Comparison of ENCODE assay signal across 1 cellular context in the genomic region with DNA sequence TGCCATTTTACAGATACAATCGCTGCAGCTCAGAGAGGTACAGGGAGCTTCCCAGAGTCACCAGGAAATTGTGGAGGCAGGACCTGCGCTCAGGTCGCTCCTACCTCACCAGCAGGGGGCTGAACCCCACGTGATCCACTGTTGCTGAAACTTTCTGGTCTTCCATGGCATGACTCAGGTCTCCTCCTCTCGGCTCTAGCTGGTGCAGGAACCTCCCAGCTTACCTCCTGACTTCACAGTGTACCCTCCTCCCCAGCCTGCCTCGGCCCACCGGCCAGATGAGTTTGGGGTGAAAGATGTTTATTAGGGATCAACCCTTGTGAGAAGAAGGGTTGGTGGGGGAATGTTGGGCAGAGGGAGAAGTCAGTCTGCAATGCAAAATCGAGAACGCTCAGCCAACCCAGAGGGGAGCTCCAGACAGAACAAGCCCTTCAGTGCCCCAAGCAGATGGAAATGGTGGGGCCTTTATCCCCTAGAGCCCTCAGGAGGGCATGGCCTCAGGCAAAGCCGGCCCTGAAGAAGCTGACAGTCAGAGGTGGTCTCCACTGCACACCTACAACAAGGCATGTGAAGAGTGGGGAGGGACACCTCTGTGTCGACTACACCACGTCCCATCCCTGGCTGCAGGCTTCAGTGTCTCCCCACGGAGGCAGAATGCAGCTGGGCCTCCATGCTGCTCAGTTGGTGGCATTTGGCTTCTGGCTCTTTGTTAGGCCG.
TF ChIP-seq lines count a peak whose summit lies in the region.

No MANE protein-coding gene starts in this region.

TF ChIP-seq in WTC11, 78 proteins besides CTCF, POLR2A, EP300 and RAD21 (continued from another document):
- TF ChIP-seq, protein P1, sequence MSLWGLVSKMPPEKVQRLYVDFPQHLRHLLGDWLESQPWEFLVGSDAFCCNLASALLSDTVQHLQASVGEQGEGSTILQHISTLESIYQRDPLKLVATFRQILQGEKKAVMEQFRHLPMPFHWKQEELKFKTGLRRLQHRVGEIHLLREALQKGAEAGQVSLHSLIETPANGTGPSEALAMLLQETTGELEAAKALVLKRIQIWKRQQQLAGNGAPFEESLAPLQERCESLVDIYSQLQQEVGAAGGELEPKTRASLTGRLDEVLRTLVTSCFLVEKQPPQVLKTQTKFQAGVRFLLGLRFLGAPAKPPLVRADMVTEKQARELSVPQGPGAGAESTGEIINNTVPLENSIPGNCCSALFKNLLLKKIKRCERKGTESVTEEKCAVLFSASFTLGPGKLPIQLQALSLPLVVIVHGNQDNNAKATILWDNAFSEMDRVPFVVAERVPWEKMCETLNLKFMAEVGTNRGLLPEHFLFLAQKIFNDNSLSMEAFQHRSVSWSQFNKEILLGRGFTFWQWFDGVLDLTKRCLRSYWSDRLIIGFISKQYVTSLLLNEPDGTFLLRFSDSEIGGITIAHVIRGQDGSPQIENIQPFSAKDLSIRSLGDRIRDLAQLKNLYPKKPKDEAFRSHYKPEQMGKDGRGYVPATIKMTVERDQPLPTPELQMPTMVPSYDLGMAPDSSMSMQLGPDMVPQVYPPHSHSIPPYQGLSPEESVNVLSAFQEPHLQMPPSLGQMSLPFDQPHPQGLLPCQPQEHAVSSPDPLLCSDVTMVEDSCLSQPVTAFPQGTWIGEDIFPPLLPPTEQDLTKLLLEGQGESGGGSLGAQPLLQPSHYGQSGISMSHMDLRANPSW (CRISPR knock-in tag; conservative IDR thresholded peaks at IDR 0.05; ENCODE audit: low read depth): no peak
- TF ChIP-seq GABPB1 (CRISPR knock-in tag; IDR thresholded peaks at IDR 0.05) (no peak), SOX15 (CRISPR knock-in tag; IDR thresholded peaks at IDR 0.05) (no peak)
TF ChIP-seq in WTC11: peak in this region for 2.
